In the genomic region with DNA sequence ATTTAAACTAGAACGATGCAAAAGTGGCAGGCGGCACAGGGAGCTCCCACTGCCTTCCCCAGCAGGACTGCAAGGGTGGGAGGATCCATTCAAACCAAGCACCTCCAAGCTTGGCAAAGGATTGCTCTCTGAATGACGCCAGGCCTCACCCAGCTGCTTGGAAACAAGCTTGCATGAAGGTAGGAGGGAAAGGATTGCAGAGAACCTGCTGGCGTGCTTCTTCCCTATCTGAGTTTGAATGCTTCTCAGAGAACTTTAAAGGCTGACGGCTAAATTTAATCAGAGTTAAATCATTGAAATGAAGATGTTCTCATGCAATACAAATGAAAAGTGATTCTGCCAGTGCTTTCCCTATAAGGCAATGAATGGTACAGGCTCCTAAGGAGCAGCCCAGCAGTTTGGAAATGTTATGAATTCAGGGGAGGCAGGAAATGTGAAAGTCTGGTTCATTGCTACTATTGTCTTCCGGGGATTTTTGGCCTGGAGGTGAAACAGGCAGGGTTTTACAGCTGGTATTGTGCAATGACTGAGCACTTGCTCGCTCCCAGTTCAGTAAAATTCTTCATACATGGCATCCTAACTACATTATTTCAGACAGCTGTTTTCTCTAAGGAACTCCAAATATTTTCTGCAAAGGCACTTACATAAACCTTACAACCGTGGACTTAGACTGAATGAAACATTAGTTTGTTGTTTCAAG, we compare ENCODE assay signal across 8 cellular contexts. TPM values are rescaled to one million over a fixed set of nuclear protein-coding genes. Genes with fewer than 3 reads are reported as not detected.
DNase-seq lines count a peak whose midpoint lies in the region; ATAC-seq and TF ChIP-seq lines count a peak whose summit lies in the region.

No MANE protein-coding gene starts in this region.

- H3K27ac Mint-ChIP-seq in mesothelial cell of epicardium = peak overlapping the region; percentile 88

- ATAC-seq in activated T-cell treated with anti-CD3 and anti-CD28 coated beads, Interleukin-2, amount 50 U/mL, for 4 hours = no peak
- ATAC-seq in GM19467 (IDR thresholded peaks at IDR 0.05; ENCODE audit: unreplicated experiment) = no peak

- no peaks in the 10 kb centered on the region for H3K9me3 Mint-ChIP-seq in mesothelial cell of epicardium
- H3K9me3 Mint-ChIP-seq in activated T-cell treated with anti-CD3 and anti-CD28 coated beads, Interleukin-2, amount 50 U/mL, for 4 hours = no peaks in the 10 kb centered on the region

- no peak overlapping the region for H3K4me3 Mint-ChIP-seq in mesothelial cell of epicardium
- no peak overlapping the region for H3K4me3 Mint-ChIP-seq in activated T-cell treated with anti-CD3 and anti-CD28 coated beads, Interleukin-2, amount 50 U/mL, for 4 hours

- H3K4me1 Mint-ChIP-seq in mesothelial cell of epicardium = peaks cover 46% of the 10 kb centered on the region
- H3K4me1 Mint-ChIP-seq in activated T-cell treated with anti-CD3 and anti-CD28 coated beads, Interleukin-2, amount 50 U/mL, for 4 hours (ENCODE audit: low read depth) = peaks cover 2% of the 10 kb centered on the region

- H3K36me3 Mint-ChIP-seq in mesothelial cell of epicardium = no peaks in the 10 kb centered on the region
- H3K36me3 Mint-ChIP-seq in activated T-cell treated with anti-CD3 and anti-CD28 coated beads, Interleukin-2, amount 50 U/mL, for 4 hours (ENCODE audit: insufficient read depth) = no peaks in the 10 kb centered on the region

- TF ChIP-seq CTCF in mesothelial cell of epicardium (IDR thresholded peaks at IDR 0.05; ENCODE audit: unreplicated experiment) = no peak

- H3K27me3 Mint-ChIP-seq in mesothelial cell of epicardium (ENCODE audit: low read depth) = no peaks in the 10 kb centered on the region
- no peaks in the 10 kb centered on the region for H3K27me3 Mint-ChIP-seq in activated T-cell treated with anti-CD3 and anti-CD28 coated beads, Interleukin-2, amount 50 U/mL, for 4 hours (ENCODE audit: low read depth)

- DNase-seq in AG08396 (ENCODE audit: low spot score) (peak; percentile 67), NCI-H1092 (lab: John Stamatoyannopoulos, UW) (peak; percentile 40), dedifferentiated amniotic fluid mesenchymal stem cell (ENCODE audit: extremely low spot score) (peak; percentile 76), mesothelial cell of epicardium (ENCODE audit: low spot score in 2 of 2, unreplicated experiment in 2 of 2) (peak in 1 of 2 experiments; percentile 45), T-helper 1 cell (no peak), LoVo (ENCODE audit: low spot score) (no peak)
- DNase-seq in activated T-cell treated with anti-CD3 and anti-CD28 coated beads, Interleukin-2, amount 50 U/mL, for 4 hours = no peak

RNA-seq across cellular contexts. Expression of gene DUSP6, which starts 31.9 kb away (rescaled TPM):
- 22.2 to 24.8 TPM (median 22.9 TPM) in 3 replicates for total RNA-seq in mesothelial cell of epicardium
- 100 to 1,000 TPM in 1 of 3 donors, 10 to 100 TPM in 2; 73.6 to 114 (median 74.4) TPM for total RNA-seq in activated T-cell treated with anti-CD3 and anti-CD28 coated beads, Interleukin-2, amount 50 U/mL, for 4 hours

Comparison
In these comparisons a context has a peak if more than half of its experiments do, and no peak if none do; other contexts are left out.
1. DNase-seq: peak in AG08396 (single experiment), NCI-H1092 (single experiment) and dedifferentiated amniotic fluid mesenchymal stem cell (single experiment); none in activated T-cell treated with anti-CD3 and anti-CD28 coated beads, Interleukin-2, amount 50 U/mL, for 4 hours (single experiment), T-helper 1 cell (0 of 5) and LoVo (single experiment).